Comparison of ENCODE assay signal across 8 cellular contexts in genomic region chr1:231334079-231334666, GRCh38. TPM values are rescaled to one million over a fixed set of nuclear protein-coding genes. Genes with fewer than 3 reads are reported as not detected.
DNase-seq lines count a peak whose midpoint lies in the region; ATAC-seq, FAIRE-seq and TF ChIP-seq lines count a peak whose summit lies in the region.

No MANE protein-coding gene starts in this region.

- in situ Hi-C loops in GM12878 (cut with MboI), result no loop called here

- peak; percentile 27 for FAIRE-seq in GM12878 (lab: Jason Lieb, UNC)

- no peaks in the 10 kb centered on the region; the same call in 1 of the 2 replicates for H4K20me1 ChIP-seq in GM12878 (ENCODE audit: control insufficient read depth, insufficient read depth)

- TF ChIP-seq EP300 in GM12878 (IDR thresholded peaks at IDR 0.05; ENCODE audit: borderline replicate concordance in 1 of 2, control insufficient read depth in 1 of 2, low read depth in 2 of 2, low read length in 2 of 2), result no peak

- no peaks in the 10 kb centered on the region for H3K9me3 ChIP-seq in GM12878 (replicated peaks; ENCODE audit: control insufficient read depth, insufficient read depth, low read length)

- intact Hi-C loops in Calu3 (cut with micrococcal nuclease; ENCODE audit: unreplicated experiment) (loop anchor here (2.0 kb wide), 1 partner anchor 91 kb away; no protein-coding TSS in a partner anchor), GM12878 (cut with micrococcal nuclease; ENCODE audit: unreplicated experiment) (no loop called here)

- peak overlapping the region; percentile 100 for H3K4me3 Mint-ChIP-seq in Calu3 (ENCODE audit: low read depth, unreplicated experiment)
- H3K4me3 Mint-ChIP-seq in naive thymus-derived CD8-positive, alpha-beta T cell, result peak overlapping the region in 8 of 10 donors; percentile 33 to 98 (median 62)

- no peaks in the 10 kb centered on the region for H3K9me3 Mint-ChIP-seq in Calu3 (ENCODE audit: low read depth, unreplicated experiment)
- H3K9me3 Mint-ChIP-seq in naive thymus-derived CD8-positive, alpha-beta T cell, result peaks cover 0 to 54% (median 17%) of the 10 kb centered on the region in 9 donors

- H3K36me3 ChIP-seq in GM12878 (ENCODE audit: control insufficient read depth in 2 of 2, insufficient read depth in 2 of 2, low read length in 1 of 2), result no peaks in the 10 kb centered on the region

- peak overlapping the region; percentile 93 for H3K4me2 ChIP-seq in GM12878 (ENCODE audit: control insufficient read depth, insufficient read depth)

- peaks cover 50% of the 10 kb centered on the region for H3K36me3 Mint-ChIP-seq in Calu3 (ENCODE audit: insufficient read depth, unreplicated experiment)
- H3K36me3 Mint-ChIP-seq in naive thymus-derived CD8-positive, alpha-beta T cell, result peaks cover 23 to 56% (median 38%) of the 10 kb centered on the region in 3 donors

- H3K9ac ChIP-seq in GM12878 (ENCODE audit: control insufficient read depth, insufficient read depth, low read length), result no peak overlapping the region

- CTCF ChIA-PET in Calu3 (lab: Charles Lee), result interaction anchor here (1.2 kb wide), 1 partner anchor 93 kb away, joined by 3 read pairs; no protein-coding TSS in a partner anchor
- CTCF ChIA-PET in GM12878 (lab: Yijun Ruan, JAX), result interaction anchor here (1.2 to 4.1 kb wide), 5 partner anchors 18 to 256 kb away, joined by 3 to 28 read pairs (median 7); no protein-coding TSS in a partner anchor

- POLR2A ChIA-PET in GM12878 (lab: Charles Lee), result interaction anchor here (0.7 to 1.5 kb wide), 2 partner anchors 26 to 86 kb away, joined by 3 to 9 read pairs; no protein-coding TSS in a partner anchor
- POLR2A ChIA-PET in naive thymus-derived CD8-positive, alpha-beta T cell (lab: Charles Lee), result no interaction called here

- RAD21 ChIA-PET in GM12878 (lab: Charles Lee; ENCODE audit: unreplicated experiment), result no interaction called here

- H3K27me3 ChIP-seq in GM12878 (replicated peaks in 1 of 2; ENCODE audit: control insufficient read depth in 2 of 2, insufficient read depth in 2 of 2, low read length in 1 of 2), result no peaks in the 10 kb centered on the region

- H3K4me1 ChIP-seq in GM12878 (ENCODE audit: control insufficient read depth, insufficient read depth, low read length), result peaks cover 16% of the 10 kb centered on the region

- H3K27ac ChIP-seq in GM12878 (ENCODE audit: control insufficient read depth, insufficient read depth), result no peak overlapping the region

- no peak overlapping the region for H3K27ac Mint-ChIP-seq in Calu3 (ENCODE audit: unreplicated experiment)
- H3K27ac Mint-ChIP-seq in naive thymus-derived CD8-positive, alpha-beta T cell, result no peak overlapping the region

- H3K79me2 ChIP-seq in GM12878 (ENCODE audit: control insufficient read depth, insufficient read depth, low read length), result peaks cover 59% of the 10 kb centered on the region

- ATAC-seq in HG02852 (IDR thresholded peaks at IDR 0.05; ENCODE audit: unreplicated experiment) (peak; percentile 33), GM12878 (peak; percentile 7; the same call in 1 of the 3 replicates), HG03565 (IDR thresholded peaks at IDR 0.05; ENCODE audit: unreplicated experiment) (no peak)
- ATAC-seq in naive thymus-derived CD8-positive, alpha-beta T cell, result no peak

- BruUV-seq in Calu3 (replicated peaks; lab: Mats Ljungman, UMichigan) (no TSS peak), GM12878 (replicated peaks; lab: Mats Ljungman, UMichigan) (no TSS peak)

- TF ChIP-seq RAD21 in GM12878 (IDR thresholded peaks at IDR 0.05; ENCODE audit: insufficient read depth, low read depth, low read length), result no peak

- peaks cover 26% of the 10 kb centered on the region for H3K4me1 Mint-ChIP-seq in Calu3 (ENCODE audit: low read depth, unreplicated experiment)
- peaks cover 22 to 78% (median 41%) of the 10 kb centered on the region in 4 donors for H3K4me1 Mint-ChIP-seq in naive thymus-derived CD8-positive, alpha-beta T cell

- TF ChIP-seq CTCF in Calu3 (IDR thresholded peaks at IDR 0.05; ENCODE audit: unreplicated experiment), result no peak
- TF ChIP-seq CTCF in GM12878 (IDR thresholded peaks at IDR 0.05 in 2 of 3, conservative IDR thresholded peaks at IDR 0.05 in 1 of 3; ENCODE audit: control insufficient read depth in 2 of 3, extremely low read depth in 1 of 3, insufficient read depth in 1 of 3, low read depth in 3 of 3, low read length in 3 of 3), result no peak

- WGBS in GM12878 (ENCODE audit: insufficient coverage, insufficient replicate concordance, low lambda C conversion rate, missing lambda C conversion rate), result 53% methylated on average over 1 of the region's 1 CpG

- no peak overlapping the region for H2AFZ ChIP-seq in GM12878 (ENCODE audit: control insufficient read depth, low read depth, low read length)

- TF ChIP-seq POLR2A in GM12878 (IDR thresholded peaks at IDR 0.05; ENCODE audit: low read depth, low read length), result no peak

- DNase-seq in Calu3, result no peak
- peak; percentile 21 for DNase-seq in GM12878 (ENCODE audit: low read depth, low spot score)
- no peak for DNase-seq in naive thymus-derived CD8-positive, alpha-beta T cell
- no peak for DNase-seq in NOMO-1 treated with dmso at 0.1 percent for 144 hours (lab: John Stamatoyannopoulos, UW; ENCODE audit: unreplicated experiment)
- no peak for DNase-seq in NCI-H69 (lab: John Stamatoyannopoulos, UW)
- no peak for DNase-seq in amygdala (lab: John Stamatoyannopoulos, UW)

- no peaks in the 10 kb centered on the region for H3K27me3 Mint-ChIP-seq in Calu3 (ENCODE audit: unreplicated experiment)
- peaks cover 0 to 5% (median 0%) of the 10 kb centered on the region in 5 donors for H3K27me3 Mint-ChIP-seq in naive thymus-derived CD8-positive, alpha-beta T cell

- peak overlapping the region; percentile 43 for H3K4me3 ChIP-seq in GM12878

- SMC1A ChIA-PET in GM12878 (lab: Charles Lee; ENCODE audit: uncharacterized antibody, unreplicated experiment), result interaction anchor here (0.8 to 3.1 kb wide), 6 partner anchors 9 to 691 kb away, joined by 3 to 10 read pairs (median 4); no protein-coding TSS in a partner anchor

TF ChIP-seq in GM12878, 131 proteins besides CTCF, POLR2A, EP300 and RAD21 (continues in another document):
- TF ChIP-seq SREBF1 (IDR thresholded peaks at IDR 0.05; ENCODE audit: low read length), result no peak
- TF ChIP-seq PKNOX1 (IDR thresholded peaks at IDR 0.05), result no peak

RNA-seq across cellular contexts. Expression of gene EXOC8, which starts 3.5 kb away (rescaled TPM):
- total RNA-seq in Calu3 (2022) (24.5 and 26.2 TPM in 2 replicates), GM12878 (2014; rRNA removed) (7.6 and 8.6 TPM in 2 replicates), GM12878 (2014; rRNA removed; fragmentation: Illumina TruSeq; extraction: Trizol) (10.6 and 11.3 TPM in 2 replicates), GM12878 (2021) (11.3 and 11.4 TPM in 2 replicates)
- 12.5 and 13.2 TPM in 2 replicates for total RNA-seq in GM12878 (2013; cell fraction: nucleolus; rRNA removed)
- polyA plus RNA-seq in GM12878 (2011; ENCODE audit: low read depth), result 2.9 TPM
- polyA plus RNA-seq in GM12878 (2011; rRNA removed) (5.8 and 7.7 TPM in 2 replicates), GM12878 (2014; fragmentation: Illumina TruSeq; extraction: Trizol) (7.3 and 8.0 TPM in 2 replicates), GM12878 (2014; fragmentation: Nextera tagmentation; extraction: Ambion mirVana) (1 to 10 TPM; 2.0 to 3.2 TPM), GM12878 (2014; rRNA removed) (6.0 and 6.8 TPM in 2 replicates), GM12878 (2016; fragmentation: Nextera tagmentation; extraction: Ambion mirVana) (1 to 10 TPM; 4.2 to 4.4 TPM)
- 3.6 TPM in 2 replicates for polyA plus RNA-seq in GM12878 (2011; cell fraction: cytosol; rRNA removed)
- polyA plus RNA-seq in GM12878 (2011; cell fraction: nucleus; rRNA removed), result 6.9 and 8.1 TPM in 2 replicates
- 4.8 and 5.0 TPM in 2 replicates for polyA plus RNA-seq in GM12878 (2012)
- polyA minus RNA-seq in GM12878 (2011; rRNA and poly(A)+ RNA removed), result 10.2 and 11.7 TPM in 2 replicates
- polyA minus RNA-seq in GM12878 (2011; cell fraction: cytosol; rRNA and poly(A)+ RNA removed), result 4.3 and 4.7 TPM in 2 replicates
- polyA minus RNA-seq in GM12878 (2011; cell fraction: nucleus; rRNA and poly(A)+ RNA removed), result 5.6 and 8.5 TPM in 2 replicates
- 10 to 100 TPM; 31.4 to 32.1 TPM for total RNA-seq in naive thymus-derived CD8-positive, alpha-beta T cell
- 1 to 10 TPM; 1.9 to 3.0 (median 2.5) TPM for polyA plus RNA-seq in naive thymus-derived CD8-positive, alpha-beta T cell

RNA-seq across cellular contexts. Expression of gene SPRTN, which starts 3.9 kb away (rescaled TPM):
- total RNA-seq in Calu3 (2022), result 17.4 and 19.7 TPM in 2 replicates
- total RNA-seq in GM12878 (2013; cell fraction: nucleolus; rRNA removed), result 22.2 and 24.5 TPM in 2 replicates
- 11.7 and 12.5 TPM in 2 replicates for total RNA-seq in GM12878 (2014; rRNA removed)
- 14.7 and 16.5 TPM in 2 replicates for total RNA-seq in GM12878 (2014; rRNA removed; fragmentation: Illumina TruSeq; extraction: Trizol)
- 11.9 and 12.1 TPM in 2 replicates for total RNA-seq in GM12878 (2021)
- polyA plus RNA-seq in GM12878 (2011; ENCODE audit: low read depth), result 2.1 TPM
- polyA plus RNA-seq in GM12878 (2011; rRNA removed), result 7.1 and 7.2 TPM in 2 replicates
- 6.2 and 7.9 TPM in 2 replicates for polyA plus RNA-seq in GM12878 (2011; cell fraction: cytosol; rRNA removed)
- 7.3 and 10.9 TPM in 2 replicates for polyA plus RNA-seq in GM12878 (2011; cell fraction: nucleus; rRNA removed)
- 3.3 and 3.4 TPM in 2 replicates for polyA plus RNA-seq in GM12878 (2012)
- polyA plus RNA-seq in GM12878 (2014; fragmentation: Illumina TruSeq; extraction: Trizol), result 9.6 and 11.1 TPM in 2 replicates
- 1 to 10 TPM; 4.4 to 5.9 TPM for polyA plus RNA-seq in GM12878 (2014; fragmentation: Nextera tagmentation; extraction: Ambion mirVana)
- 7.2 and 12.2 TPM in 2 replicates for polyA plus RNA-seq in GM12878 (2014; rRNA removed)
- 10 to 100 TPM; 12.8 to 13.9 TPM for polyA plus RNA-seq in GM12878 (2016; fragmentation: Nextera tagmentation; extraction: Ambion mirVana)
- 10.4 and 15.3 TPM in 2 replicates for polyA minus RNA-seq in GM12878 (2011; rRNA and poly(A)+ RNA removed)
- 5.1 and 5.5 TPM in 2 replicates for polyA minus RNA-seq in GM12878 (2011; cell fraction: cytosol; rRNA and poly(A)+ RNA removed)
- polyA minus RNA-seq in GM12878 (2011; cell fraction: nucleus; rRNA and poly(A)+ RNA removed), result 13.4 and 24.7 TPM in 2 replicates
- total RNA-seq in naive thymus-derived CD8-positive, alpha-beta T cell, result 10 to 100 TPM; 16.0 to 16.3 TPM
- 10 to 100 TPM; 10.4 to 10.9 (median 10.9) TPM for polyA plus RNA-seq in naive thymus-derived CD8-positive, alpha-beta T cell

Comparison
In these comparisons a context has a peak if more than half of its experiments do, and no peak if none do; other contexts are left out.
1. ATAC-seq: peak in HG02852 (single experiment) and GM12878 (single experiment); none in naive thymus-derived CD8-positive, alpha-beta T cell (0 of 2) and HG03565 (single experiment).